In genomic region chr3:137065381-137065780, GRCh38 we compare ENCODE assay signal across 28 cellular contexts.
DNase-seq lines count a peak whose midpoint lies in the region; ATAC-seq, FAIRE-seq and TF ChIP-seq lines count a peak whose summit lies in the region.
"Had no signal": no experiment of that assay in that cellular context is flagged by ENCODE, and none has a peak within 500 bp of the region (broad histone marks: within the 10 kb centered on the region; RNA-seq: fewer than 3 reads in every experiment).

No MANE protein-coding gene starts in this region.

- no peak overlapping the region for H2BK15ac ChIP-seq in H9 (ENCODE audit: low read depth, low read length)

- H3K56ac ChIP-seq in H9 (ENCODE audit: insufficient read length, low read depth, low read length): no peak overlapping the region

- peaks cover 22% of the 10 kb centered on the region for H3K27me3 Mint-ChIP-seq in H9 (ENCODE audit: low read depth)
- H3K27me3 Mint-ChIP-seq: activated naive CD4-positive, alpha-beta T cell treated with anti-CD3 and anti-CD28 coated beads, Interleukin-2, amount 50 U/mL, for 24 hours had no signal

- peak overlapping the region; percentile 24 for H3K4me2 ChIP-seq in H9 (ENCODE audit: insufficient read depth, insufficient read length, low read length)
- peak overlapping the region; percentile 19 for H3K4me2 ChIP-seq in trophoblast cell (ENCODE audit: low read length)

- H4K12ac ChIP-seq in trophoblast cell (ENCODE audit: low read depth, low read length): no peak overlapping the region

- H3K4ac ChIP-seq in H9 (ENCODE audit: low read depth, low read length) (no peak overlapping the region), trophoblast cell (ENCODE audit: low read depth, low read length) (no peak overlapping the region)

- no peak overlapping the region for H4K91ac ChIP-seq in H9 (ENCODE audit: insufficient read length, low read depth, low read length)
- H4K91ac ChIP-seq in trophoblast cell (ENCODE audit: low read depth, low read length): no peak overlapping the region

- H3K4me1 ChIP-seq in H9 (ENCODE audit: insufficient read depth, low read length): peaks cover 10% of the 10 kb centered on the region; the same call in 1 of the 2 replicates
- H3K4me1 ChIP-seq in RWPE2 (ENCODE audit: insufficient read depth, poor library complexity, severe bottlenecking): no peaks in the 10 kb centered on the region
- no peaks in the 10 kb centered on the region for H3K4me1 ChIP-seq in foreskin keratinocyte
- H3K4me1 ChIP-seq in trophoblast cell (ENCODE audit: control insufficient read depth in 1 of 2, insufficient read depth in 2 of 2, low read length in 2 of 2): peaks cover 2 to 3% of the 10 kb centered on the region in 2 experiments
- H3K4me1 ChIP-seq: gastroesophageal sphincter had no signal

- peaks cover 34 to 43% of the 10 kb centered on the region in 2 experiments for H3K4me1 Mint-ChIP-seq in H9
- H3K4me1 Mint-ChIP-seq: activated naive CD4-positive, alpha-beta T cell treated with anti-CD3 and anti-CD28 coated beads, Interleukin-2, amount 50 U/mL, for 24 hours; activated T-helper 17 cell treated with anti-CD3 and anti-CD28 coated beads, Interleukin-2, amount 50 U/mL, for 72 hours; memory B cell; stimulated activated memory B cell treated with anti-CD40 and anti-IgM and Interleukin-4, amounts not matched to agents 10 μg/mL and 1 μg/mL and 100 μg/mL, for 72 hours had no signal

- H2AFZ ChIP-seq in H9 (ENCODE audit: low read length) (no peak overlapping the region), trophoblast cell (ENCODE audit: insufficient read depth, low read length, poor library complexity) (no peak overlapping the region)

- H3K23me2 ChIP-seq in H9 (ENCODE audit: insufficient read length, low read depth, low read length, poor library complexity, severe bottlenecking): no peaks in the 10 kb centered on the region

- no peak overlapping the region for H4K8ac ChIP-seq in H9 (replicated peaks; ENCODE audit: insufficient read length, low read depth, low read length)
- no peak overlapping the region for H4K8ac ChIP-seq in trophoblast cell (ENCODE audit: low read depth, low read length)

- H4K5ac ChIP-seq in H9 (ENCODE audit: insufficient read length, low read depth, low read length): no peak overlapping the region

- no peak overlapping the region for H2BK5ac ChIP-seq in H9 (ENCODE audit: insufficient read length, low read length)
- H2BK5ac ChIP-seq in trophoblast cell (ENCODE audit: low read depth, low read length, poor library complexity): no peak overlapping the region

- H3K27ac ChIP-seq in H9 (ENCODE audit: insufficient read length, low read depth, low read length): no peak overlapping the region
- no peak overlapping the region for H3K27ac ChIP-seq in RWPE2 (ENCODE audit: poor library complexity, severe bottlenecking)
- H3K27ac ChIP-seq in foreskin keratinocyte: no peak overlapping the region
- H3K27ac ChIP-seq in trophoblast cell (ENCODE audit: low read depth, low read length): no peak overlapping the region
- H3K27ac ChIP-seq: C4-2B, cardiac muscle cell, coronary artery, gastroesophageal sphincter, RWPE1, SK-N-MC had no signal

- H3K79me1 ChIP-seq in H9 (ENCODE audit: insufficient read depth, low read depth, low read length, poor library complexity, severe bottlenecking) (no peaks in the 10 kb centered on the region), trophoblast cell (ENCODE audit: low read length) (no peaks in the 10 kb centered on the region)

- TF ChIP-seq CTCF in H9 (conservative IDR thresholded peaks at IDR 0.05): no peak
- TF ChIP-seq CTCF in RWPE2 (IDR thresholded peaks at IDR 0.05; ENCODE audit: poor library complexity, severe bottlenecking): no peak
- TF ChIP-seq CTCF in foreskin keratinocyte (conservative IDR thresholded peaks at IDR 0.05): no peak
- TF ChIP-seq CTCF in D721Med (IDR thresholded peaks at IDR 0.05; ENCODE audit: insufficient read depth, missing control alignments): no peak

- H4K20me1 ChIP-seq in H9 (ENCODE audit: control insufficient read depth, insufficient read depth, insufficient read length): no peaks in the 10 kb centered on the region

- H3K9me3 ChIP-seq in H9 (ENCODE audit: control insufficient read depth, low read depth, low read length) (no peaks in the 10 kb centered on the region), RWPE2 (ENCODE audit: severe bottlenecking) (no peaks in the 10 kb centered on the region), trophoblast cell (ENCODE audit: insufficient read depth, low read depth, low read length) (no peaks in the 10 kb centered on the region)

- H2BK120ac ChIP-seq in H9 (ENCODE audit: low read depth, low read length, poor library complexity, severe bottlenecking) (no peak overlapping the region), trophoblast cell (ENCODE audit: insufficient read depth, low read length, poor library complexity) (no peak overlapping the region)

- no peak overlapping the region for H2BK20ac ChIP-seq in H9 (ENCODE audit: low read depth, low read length, poor library complexity, severe bottlenecking)

- H3K36me3 Mint-ChIP-seq in H9 (ENCODE audit: insufficient read depth in 1 of 3, low read depth in 3 of 3): peaks cover 0 to 6% (median 5%) of the 10 kb centered on the region in 3 experiments; a peak in 2 of 7 replicates
- H3K36me3 Mint-ChIP-seq: activated naive CD4-positive, alpha-beta T cell treated with anti-CD3 and anti-CD28 coated beads, Interleukin-2, amount 50 U/mL, for 24 hours; memory B cell; stimulated activated memory B cell treated with anti-CD40 and anti-IgM and Interleukin-4, amounts not matched to agents 10 μg/mL and 1 μg/mL and 100 μg/mL, for 72 hours had no signal

- peaks cover 0 to 3% of the 10 kb centered on the region in 2 experiments; a peak in 1 of 5 replicates for H3K9me3 Mint-ChIP-seq in H9
- H3K9me3 Mint-ChIP-seq: activated CD8-positive, alpha-beta T cell treated with anti-CD3 and anti-CD28 coated beads for 36 hours; activated naive CD4-positive, alpha-beta T cell treated with anti-CD3 and anti-CD28 coated beads, Interleukin-2, amount 50 U/mL, for 24 hours; activated T-helper 17 cell treated with anti-CD3 and anti-CD28 coated beads, Interleukin-2, amount 50 U/mL, for 72 hours; effector memory CD8-positive, alpha-beta T cell; stimulated activated memory B cell treated with anti-CD40 and anti-IgM and Interleukin-4, amounts not matched to agents 10 μg/mL and 1 μg/mL and 100 μg/mL, for 72 hours had no signal

- peak; percentile 46 for DNase-seq in H9
- no peak for DNase-seq in RWPE2 (ENCODE audit: low spot score)
- peak in 1 of 2 donors; percentile 43 for DNase-seq in foreskin keratinocyte
- DNase-seq in trophoblast cell: no peak
- DNase-seq in HCEC 1CT: no peak
- DNase-seq in NCI-H2107 (lab: John Stamatoyannopoulos, UW): no peak
- DNase-seq in D721Med (ENCODE audit: insufficient read length, low spot score): no peak
- DNase-seq: activated CD8-positive, alpha-beta T cell treated with anti-CD3 and anti-CD28 coated beads for 36 hours; effector memory CD8-positive, alpha-beta T cell; GOT3; NCI-H2029 treated with DMSO at 0.1 percent for 48 hours; NCI-H345; NCI-H748 treated with DMSO at 0.1 percent for 48 hours; posterior cingulate gyrus; right cardiac atrium; stimulated activated CD4-positive, alpha-beta T cell treated with anti-CD3 and anti-CD28 coated beads, Interleukin-12 subunit alpha, Interleukin-12 subunit beta, amount 100 ng/mL, for 4 hours; stimulated activated CD4-positive, alpha-beta T cell treated with anti-CD3 and anti-CD28 coated beads, Interleukin-4, amount 100 ng/mL, for 24 hours had no signal

- peak; percentile 63; the same call in 2 of the 3 replicates for ATAC-seq in RWPE2 (ENCODE audit: low read depth)
- ATAC-seq in foreskin keratinocyte: peak; percentile 78
- ATAC-seq: activated CD8-positive, alpha-beta T cell treated with anti-CD3 and anti-CD28 coated beads for 36 hours; activated T-helper 17 cell treated with anti-CD3 and anti-CD28 coated beads, Interleukin-2, amount 50 U/mL, for 72 hours; effector memory CD8-positive, alpha-beta T cell; gastroesophageal sphincter; right cardiac atrium had no signal

- peak overlapping the region; percentile 24 to 25; a peak in 4 of 5 replicates for H3K4me3 Mint-ChIP-seq in H9
- H3K4me3 Mint-ChIP-seq: activated CD8-positive, alpha-beta T cell treated with anti-CD3 and anti-CD28 coated beads for 36 hours; activated naive CD4-positive, alpha-beta T cell treated with anti-CD3 and anti-CD28 coated beads, Interleukin-2, amount 50 U/mL, for 24 hours; activated T-helper 17 cell treated with anti-CD3 and anti-CD28 coated beads, Interleukin-2, amount 50 U/mL, for 72 hours; memory B cell; stimulated activated memory B cell treated with anti-CD40 and anti-IgM and Interleukin-4, amounts not matched to agents 10 μg/mL and 1 μg/mL and 100 μg/mL, for 72 hours had no signal

- H3K79me2 ChIP-seq in H9 (ENCODE audit: insufficient read depth, low read length): no peaks in the 10 kb centered on the region
- no peaks in the 10 kb centered on the region for H3K79me2 ChIP-seq in trophoblast cell (ENCODE audit: control insufficient read depth, insufficient read depth, low read length, poor library complexity)

- H3K18ac ChIP-seq in H9 (ENCODE audit: insufficient read length, low read depth, low read length) (no peak overlapping the region), trophoblast cell (ENCODE audit: low read length) (no peak overlapping the region)

- no CpG with 5 or more reads among the region's 1 CpG for WGBS in H9 (ENCODE audit: extremely low coverage, insufficient read length, low lambda C conversion rate)
- WGBS in trophoblast cell (ENCODE audit: extremely low coverage, insufficient coverage, insufficient read length): no CpG with 5 or more reads among the region's 1 CpG

- H2AK5ac ChIP-seq in H9 (ENCODE audit: insufficient read length, low read length): no peak overlapping the region
- no peak overlapping the region for H2AK5ac ChIP-seq in trophoblast cell (ENCODE audit: low read length)

- FAIRE-seq in D721Med (lab: Jason Lieb, UNC): no peak
- FAIRE-seq: GM12891 had no signal

- H3K23ac ChIP-seq in H9 (ENCODE audit: insufficient read length, low read depth, low read length): no peak overlapping the region
- no peak overlapping the region for H3K23ac ChIP-seq in trophoblast cell (ENCODE audit: low read length)

- H2BK12ac ChIP-seq in H9 (ENCODE audit: insufficient read length, low read depth, low read length) (no peak overlapping the region), trophoblast cell (ENCODE audit: low read length) (no peak overlapping the region)

- H3K27ac Mint-ChIP-seq in H9: peak overlapping the region; percentile 41 to 82 (median 55); a peak in 4 of 7 replicates
- H3K27ac Mint-ChIP-seq: activated CD8-positive, alpha-beta T cell treated with anti-CD3 and anti-CD28 coated beads for 36 hours; activated naive CD4-positive, alpha-beta T cell treated with anti-CD3 and anti-CD28 coated beads, Interleukin-2, amount 50 U/mL, for 24 hours; activated T-helper 17 cell treated with anti-CD3 and anti-CD28 coated beads, Interleukin-2, amount 50 U/mL, for 72 hours; effector memory CD8-positive, alpha-beta T cell; memory B cell; stimulated activated memory B cell treated with anti-CD40 and anti-IgM and Interleukin-4, amounts not matched to agents 10 μg/mL and 1 μg/mL and 100 μg/mL, for 72 hours had no signal

- H3K36me3 ChIP-seq in RWPE2 (ENCODE audit: low read depth): no peaks in the 10 kb centered on the region
- H3K36me3 ChIP-seq in trophoblast cell (ENCODE audit: control insufficient read depth in 1 of 2, insufficient read depth in 2 of 2, low read length in 2 of 2): no peaks in the 10 kb centered on the region
- H3K36me3 ChIP-seq: cardiac muscle cell, gastroesophageal sphincter had no signal

- H3K9ac ChIP-seq in H9 (ENCODE audit: extremely low read depth, insufficient read length, low read length) (no peak overlapping the region), trophoblast cell (ENCODE audit: low read length) (no peak overlapping the region)

- H3K27me3 ChIP-seq in H9 (ENCODE audit: insufficient read depth, low read length): peaks cover 3% of the 10 kb centered on the region; the same call in 1 of the 2 replicates
- no peaks in the 10 kb centered on the region for H3K27me3 ChIP-seq in RWPE2 (ENCODE audit: insufficient read depth, poor library complexity, severe bottlenecking)
- H3K27me3 ChIP-seq in foreskin keratinocyte: no peaks in the 10 kb centered on the region
- H3K27me3 ChIP-seq in trophoblast cell (ENCODE audit: insufficient read depth, low read length): no peaks in the 10 kb centered on the region
- H3K27me3 ChIP-seq: cardiac muscle cell, gastroesophageal sphincter had no signal

- no peak overlapping the region for H3T11ph ChIP-seq in H9 (ENCODE audit: low read length)

- H3K14ac ChIP-seq in H9 (ENCODE audit: insufficient read depth, low read length) (no peak overlapping the region), trophoblast cell (ENCODE audit: low read length) (no peak overlapping the region)

- H3K4me3 ChIP-seq in RWPE2 (ENCODE audit: severe bottlenecking) (no peak overlapping the region), trophoblast cell (ENCODE audit: low read depth, low read length) (no peak overlapping the region)
- H3K4me3 ChIP-seq: cardiac muscle cell, coronary artery, gastroesophageal sphincter, SK-N-MC had no signal
